Comparison of ENCODE assay signal across 8 cellular contexts in the genomic region with DNA sequence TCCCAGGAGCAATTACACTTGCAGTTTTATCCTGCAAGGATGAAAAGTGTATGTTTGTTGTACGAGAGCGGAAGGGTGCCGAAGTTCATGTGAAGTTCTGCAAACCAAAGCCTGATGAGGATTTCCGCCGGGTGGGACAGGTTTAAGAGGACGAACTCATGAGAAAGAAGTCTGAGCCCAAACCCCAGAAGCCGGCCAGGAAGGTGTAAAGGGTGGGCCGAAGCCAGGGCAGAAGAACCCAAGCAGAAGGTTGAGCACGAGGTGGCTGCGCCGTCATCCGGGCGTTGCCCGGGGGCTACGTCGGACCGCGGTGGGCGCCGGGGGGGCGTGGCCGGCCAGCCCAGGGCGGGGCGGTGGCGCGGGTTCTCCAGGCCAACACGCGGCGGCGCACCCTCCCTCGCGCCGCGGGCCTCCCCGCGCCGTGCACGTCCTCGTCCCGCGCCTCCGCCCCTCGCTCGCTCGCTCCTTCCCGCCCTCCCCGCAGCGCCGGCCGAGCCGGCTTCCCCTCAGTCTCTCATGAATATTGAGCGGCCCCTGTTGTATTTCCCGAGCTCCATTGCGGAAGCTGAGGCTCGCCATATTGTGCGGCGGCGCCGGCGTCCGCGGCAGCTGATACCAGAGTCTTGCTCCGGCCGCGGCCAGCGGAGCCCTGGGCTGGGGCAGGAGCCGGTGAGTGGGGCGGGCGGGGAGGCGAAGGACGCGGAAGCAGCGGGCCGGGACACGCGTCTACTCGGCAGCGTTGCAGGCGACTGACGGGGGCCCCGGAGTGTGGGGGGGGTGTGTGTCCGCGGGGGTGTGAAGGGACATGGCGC. TPM values are rescaled to one million over a fixed set of nuclear protein-coding genes. Genes with fewer than 3 reads are reported as not detected.
DNase-seq lines count a peak whose midpoint lies in the region; ATAC-seq and TF ChIP-seq lines count a peak whose summit lies in the region.

A gene (plus strand): TSS at position 578 of the 812 bp plus-strand sequence. CDS start 41,996 bp downstream, outside the sequence.

- DNase-seq in DMS153 treated with DMSO at 0.1 percent for 48 hours (lab: John Stamatoyannopoulos, UW; ENCODE audit: unreplicated experiment) (peak; percentile 86), RPMI7951 (ENCODE audit: low read depth) (peak; percentile 79), fibroblast of the aortic adventitia (ENCODE audit: low read depth) (peak; percentile 68)
- DNase-seq in activated T-helper 9 cell treated with anti-CD3 and anti-CD28 coated beads, Interleukin-2, amount 50 U/mL, for 16 hours (ENCODE audit: low read depth): peak; percentile 72

- H3K4me1 Mint-ChIP-seq in nephron: peaks cover 41% of the 10 kb centered on the region
- peaks cover 31% of the 10 kb centered on the region for H3K4me1 Mint-ChIP-seq in stimulated activated naive CD8-positive, alpha-beta T cell treated with anti-CD3 and anti-CD28 coated beads, Interleukin-15, Interleukin-2, amounts not matched to agents 100 ng/mL and 50 ng/mL, for 24 hours (ENCODE audit: low read depth)

- TF ChIP-seq CTCF in fibroblast of the aortic adventitia (IDR thresholded peaks at IDR 0.05; ENCODE audit: insufficient read depth, low read length) (no peak), nephron (IDR thresholded peaks at IDR 0.05; ENCODE audit: unreplicated experiment in 3 of 3) (no peak)

- H3K4me3 ChIP-seq in fibroblast of the aortic adventitia (ENCODE audit: low read depth, low read length): peak within 1 kb of the TSS; percentile 83

- no peaks in the 10 kb centered on the region for H3K27me3 Mint-ChIP-seq in nephron (ENCODE audit: low read depth)
- H3K27me3 Mint-ChIP-seq in stimulated activated naive CD8-positive, alpha-beta T cell treated with anti-CD3 and anti-CD28 coated beads, Interleukin-15, Interleukin-2, amounts not matched to agents 100 ng/mL and 50 ng/mL, for 24 hours: peaks cover 8% of the 10 kb centered on the region

- TF ChIP-seq RAD21 in Ishikawa (IDR thresholded peaks at IDR 0.05; ENCODE audit: low read depth): no peak

- ATAC-seq in GM21576 (IDR thresholded peaks at IDR 0.05; ENCODE audit: unreplicated experiment): peak; percentile 83

- peak within 1 kb of the TSS; percentile 94 to 99 (median 96) for H3K4me3 Mint-ChIP-seq in nephron
- peak within 1 kb of the TSS; percentile 88 for H3K4me3 Mint-ChIP-seq in stimulated activated naive CD8-positive, alpha-beta T cell treated with anti-CD3 and anti-CD28 coated beads, Interleukin-15, Interleukin-2, amounts not matched to agents 100 ng/mL and 50 ng/mL, for 24 hours

- peaks cover 4% of the 10 kb centered on the region for H3K36me3 Mint-ChIP-seq in nephron (ENCODE audit: low read depth)
- no peaks in the 10 kb centered on the region for H3K36me3 Mint-ChIP-seq in stimulated activated naive CD8-positive, alpha-beta T cell treated with anti-CD3 and anti-CD28 coated beads, Interleukin-15, Interleukin-2, amounts not matched to agents 100 ng/mL and 50 ng/mL, for 24 hours (ENCODE audit: low read depth)

- H3K27ac Mint-ChIP-seq in nephron: peak within 1 kb of the TSS; percentile 77 to 94 (median 91)
- peak within 1 kb of the TSS; percentile 85 for H3K27ac Mint-ChIP-seq in stimulated activated naive CD8-positive, alpha-beta T cell treated with anti-CD3 and anti-CD28 coated beads, Interleukin-15, Interleukin-2, amounts not matched to agents 100 ng/mL and 50 ng/mL, for 24 hours

- no peaks in the 10 kb centered on the region for H3K9me3 Mint-ChIP-seq in nephron
- no peaks in the 10 kb centered on the region for H3K9me3 Mint-ChIP-seq in stimulated activated naive CD8-positive, alpha-beta T cell treated with anti-CD3 and anti-CD28 coated beads, Interleukin-15, Interleukin-2, amounts not matched to agents 100 ng/mL and 50 ng/mL, for 24 hours

- TF ChIP-seq EP300 in Ishikawa (IDR thresholded peaks at IDR 0.05; ENCODE audit: borderline replicate concordance): no peak

TF ChIP-seq in Ishikawa, 13 proteins besides CTCF, POLR2A, EP300 and RAD21:
- TF ChIP-seq NFIC (IDR thresholded peaks at IDR 0.05): no peak
- TF ChIP-seq YY1 (IDR thresholded peaks at IDR 0.05; ENCODE audit: low read depth): peak; percentile 80
- 0 out of 2 replicates have a peak, but pooled peaks have one; percentile 6 for TF ChIP-seq TEAD4 (IDR thresholded peaks at IDR 0.05)
- no peak for TF ChIP-seq CEBPB (IDR thresholded peaks at IDR 0.05)
- no peak; the same call in 1 of the 2 replicates for TF ChIP-seq TCF12 (IDR thresholded peaks at IDR 0.05; ENCODE audit: low read depth)
- TF ChIP-seq CREB1 (IDR thresholded peaks at IDR 0.05; ENCODE audit: low read depth): no peak
- TF ChIP-seq, protein P1, sequence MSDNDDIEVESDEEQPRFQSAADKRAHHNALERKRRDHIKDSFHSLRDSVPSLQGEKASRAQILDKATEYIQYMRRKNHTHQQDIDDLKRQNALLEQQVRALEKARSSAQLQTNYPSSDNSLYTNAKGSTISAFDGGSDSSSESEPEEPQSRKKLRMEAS (IDR thresholded peaks at IDR 0.05): peak; percentile 87
- 0 out of 2 replicates have a peak, but pooled peaks have one; percentile 36 for TF ChIP-seq TAF1 (IDR thresholded peaks at IDR 0.05; ENCODE audit: low read depth)
- TF ChIP-seq, protein P2, sequence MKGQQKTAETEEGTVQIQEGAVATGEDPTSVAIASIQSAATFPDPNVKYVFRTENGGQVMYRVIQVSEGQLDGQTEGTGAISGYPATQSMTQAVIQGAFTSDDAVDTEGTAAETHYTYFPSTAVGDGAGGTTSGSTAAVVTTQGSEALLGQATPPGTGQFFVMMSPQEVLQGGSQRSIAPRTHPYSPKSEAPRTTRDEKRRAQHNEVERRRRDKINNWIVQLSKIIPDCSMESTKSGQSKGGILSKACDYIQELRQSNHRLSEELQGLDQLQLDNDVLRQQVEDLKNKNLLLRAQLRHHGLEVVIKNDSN (IDR thresholded peaks at IDR 0.05): no peak
- TF ChIP-seq EGR1 (IDR thresholded peaks at IDR 0.05): 0 out of 2 replicates have a peak, but pooled peaks have one; percentile 18
- TF ChIP-seq, protein P3, sequence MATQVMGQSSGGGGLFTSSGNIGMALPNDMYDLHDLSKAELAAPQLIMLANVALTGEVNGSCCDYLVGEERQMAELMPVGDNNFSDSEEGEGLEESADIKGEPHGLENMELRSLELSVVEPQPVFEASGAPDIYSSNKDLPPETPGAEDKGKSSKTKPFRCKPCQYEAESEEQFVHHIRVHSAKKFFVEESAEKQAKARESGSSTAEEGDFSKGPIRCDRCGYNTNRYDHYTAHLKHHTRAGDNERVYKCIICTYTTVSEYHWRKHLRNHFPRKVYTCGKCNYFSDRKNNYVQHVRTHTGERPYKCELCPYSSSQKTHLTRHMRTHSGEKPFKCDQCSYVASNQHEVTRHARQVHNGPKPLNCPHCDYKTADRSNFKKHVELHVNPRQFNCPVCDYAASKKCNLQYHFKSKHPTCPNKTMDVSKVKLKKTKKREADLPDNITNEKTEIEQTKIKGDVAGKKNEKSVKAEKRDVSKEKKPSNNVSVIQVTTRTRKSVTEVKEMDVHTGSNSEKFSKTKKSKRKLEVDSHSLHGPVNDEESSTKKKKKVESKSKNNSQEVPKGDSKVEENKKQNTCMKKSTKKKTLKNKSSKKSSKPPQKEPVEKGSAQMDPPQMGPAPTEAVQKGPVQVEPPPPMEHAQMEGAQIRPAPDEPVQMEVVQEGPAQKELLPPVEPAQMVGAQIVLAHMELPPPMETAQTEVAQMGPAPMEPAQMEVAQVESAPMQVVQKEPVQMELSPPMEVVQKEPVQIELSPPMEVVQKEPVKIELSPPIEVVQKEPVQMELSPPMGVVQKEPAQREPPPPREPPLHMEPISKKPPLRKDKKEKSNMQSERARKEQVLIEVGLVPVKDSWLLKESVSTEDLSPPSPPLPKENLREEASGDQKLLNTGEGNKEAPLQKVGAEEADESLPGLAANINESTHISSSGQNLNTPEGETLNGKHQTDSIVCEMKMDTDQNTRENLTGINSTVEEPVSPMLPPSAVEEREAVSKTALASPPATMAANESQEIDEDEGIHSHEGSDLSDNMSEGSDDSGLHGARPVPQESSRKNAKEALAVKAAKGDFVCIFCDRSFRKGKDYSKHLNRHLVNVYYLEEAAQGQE (IDR thresholded peaks at IDR 0.05; ENCODE audit: low read depth): no peak
- no peak for TF ChIP-seq FOXM1 (IDR thresholded peaks at IDR 0.05; ENCODE audit: borderline replicate concordance, low read depth)
- peak; percentile 78; the same call in 1 of the 2 replicates for TF ChIP-seq ZBTB7A (IDR thresholded peaks at IDR 0.05; ENCODE audit: low read depth)

RNA-seq across cellular contexts. Expression of the gene that starts here (rescaled TPM):
- 17.5 and 21.1 TPM in 2 replicates for total RNA-seq in RPMI7951 (2014; rRNA removed; shearing (Covaris generic))
- total RNA-seq in fibroblast of the aortic adventitia (ENCODE audit: low replicate concordance): 17.7 and 27.0 TPM in 2 replicates

Comparison
In these comparisons a context has a peak if more than half of its experiments do, and no peak if none do; other contexts are left out.
1. Peak in every context shown above with its lines: DNase-seq, ATAC-seq and H3K4me3 ChIP-seq.